In the genomic region with DNA sequence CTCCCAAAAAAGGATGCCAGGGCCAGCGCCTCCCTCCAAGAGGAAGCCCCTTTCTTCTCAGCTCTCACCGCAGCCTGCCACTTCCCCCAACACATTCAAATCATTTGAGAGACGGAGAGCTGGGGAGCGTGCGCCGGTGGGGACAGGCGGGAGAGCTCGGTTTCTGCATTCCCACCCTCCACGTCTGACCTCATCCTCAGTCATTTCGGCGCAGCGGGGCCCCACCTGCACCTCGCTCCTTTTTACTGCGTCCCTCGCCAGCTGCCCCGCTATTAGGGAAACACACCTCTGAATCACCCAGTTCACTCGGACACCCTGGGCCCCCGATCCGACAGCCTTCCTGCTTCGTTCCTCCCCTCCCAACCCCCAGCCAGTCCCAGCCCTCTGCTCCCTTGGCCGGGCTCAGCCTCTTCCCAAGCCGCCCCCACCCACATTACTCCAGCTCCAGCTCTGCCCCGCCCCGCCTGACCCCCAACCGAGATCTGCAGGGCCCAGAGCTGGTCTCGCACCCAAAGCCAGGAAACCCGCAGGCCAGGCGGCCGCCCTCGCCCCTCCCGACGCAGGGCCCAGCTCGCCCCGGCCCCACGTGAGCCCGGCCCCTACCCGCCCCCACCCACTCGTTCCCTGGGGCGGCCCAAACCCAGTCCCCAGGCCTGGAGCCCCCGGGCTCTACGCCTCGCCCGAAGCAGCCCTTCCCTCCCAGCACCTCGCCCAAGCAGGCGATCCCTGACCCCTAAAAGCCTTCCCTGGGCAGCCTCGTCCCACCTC, we compare ENCODE assay signal across 8 cellular contexts. TPM values are rescaled to one million over a fixed set of nuclear protein-coding genes. Genes with fewer than 3 reads are reported as not detected.
DNase-seq lines count a peak whose midpoint lies in the region; ATAC-seq and TF ChIP-seq lines count a peak whose summit lies in the region.

No MANE protein-coding gene starts in this region.

- no peak for TF ChIP-seq EP300 in upper lobe of left lung (IDR thresholded peaks at IDR 0.05)

- ATAC-seq in Panc1 = peak; percentile 30
- ATAC-seq in upper lobe of left lung (ENCODE audit: low FRiP score in 2 of 2) = peak in 1 of 2 donors; percentile 31

- TF ChIP-seq CTCF in Panc1 (IDR thresholded peaks at IDR 0.05) (no peak), glutamatergic neuron (IDR thresholded peaks at IDR 0.05; ENCODE audit: partially characterized antibody, unreplicated experiment) (no peak), upper lobe of left lung (IDR thresholded peaks at IDR 0.05) (no peak)

- H3K27ac Mint-ChIP-seq in activated naive CD4-positive, alpha-beta T cell treated with anti-CD3 and anti-CD28 coated beads, Interleukin-2, amount 10 ng/mL, durations not matched to agents 7 days and 5 days = peak overlapping the region; percentile 56
- H3K27ac Mint-ChIP-seq in glutamatergic neuron (ENCODE audit: unreplicated experiment) = peak overlapping the region; percentile 96

- H3K4me1 ChIP-seq in Panc1 (ENCODE audit: control insufficient read depth, insufficient read depth, low read length) (peaks cover 29% of the 10 kb centered on the region), upper lobe of left lung (peaks cover 17 to 38% (median 28%) of the 10 kb centered on the region in 4 donors)

- H3K9me3 ChIP-seq in Panc1 (ENCODE audit: control insufficient read depth, insufficient read depth, low read depth, low read length) (no peaks in the 10 kb centered on the region), upper lobe of left lung (no peaks in the 10 kb centered on the region)

- DNase-seq in SKM-1 treated with dmso at 0.1 percent for 144 hours (lab: John Stamatoyannopoulos, UW; ENCODE audit: unreplicated experiment) (peak; percentile 40), SKM-1 (lab: John Stamatoyannopoulos, UW; ENCODE audit: unreplicated experiment) (no peak), KBM-7 (peak; percentile 91), Panc1 (ENCODE audit: low read depth, low spot score) (no peak), glutamatergic neuron (peak; percentile 79), occipital lobe (lab: John Stamatoyannopoulos, UW) (peak; percentile 36), upper lobe of left lung (peak; percentile 77 to 92)
- DNase-seq in activated naive CD4-positive, alpha-beta T cell treated with anti-CD3 and anti-CD28 coated beads, Interleukin-2, amount 10 ng/mL, durations not matched to agents 7 days and 5 days = peak; percentile 54

- no peaks in the 10 kb centered on the region for H3K36me3 Mint-ChIP-seq in activated naive CD4-positive, alpha-beta T cell treated with anti-CD3 and anti-CD28 coated beads, Interleukin-2, amount 10 ng/mL, durations not matched to agents 7 days and 5 days
- no peaks in the 10 kb centered on the region for H3K36me3 Mint-ChIP-seq in glutamatergic neuron (ENCODE audit: unreplicated experiment)

- POLR2A ChIA-PET in Panc1 (lab: Charles Lee) = no interaction called here

- CTCF ChIA-PET in Panc1 (lab: Charles Lee) = interaction anchor here (0.7 kb wide), 1 partner anchor 650 kb away, joined by 3 read pairs; no protein-coding TSS in a partner anchor
- CTCF ChIA-PET in activated naive CD4-positive, alpha-beta T cell treated with anti-CD3 and anti-CD28 coated beads, Interleukin-2, amount 10 ng/mL, durations not matched to agents 7 days and 5 days (lab: Charles Lee) = interaction anchor here (0.9 to 1.4 kb wide), 5 partner anchors 15 to 113 kb away, joined by 3 to 6 read pairs (median 3); no protein-coding TSS in a partner anchor

- H3K4me3 ChIP-seq in Panc1 (ENCODE audit: low read depth in 2 of 2, low read length in 2 of 2) (peak overlapping the region; percentile 64 to 90), upper lobe of left lung (peak overlapping the region; percentile 84 to 92 (median 90))

- no TSS peak for BruUV-seq in Panc1 (replicated peaks; lab: Mats Ljungman, UMichigan)

- no peaks in the 10 kb centered on the region for H3K9me3 Mint-ChIP-seq in activated naive CD4-positive, alpha-beta T cell treated with anti-CD3 and anti-CD28 coated beads, Interleukin-2, amount 10 ng/mL, durations not matched to agents 7 days and 5 days
- H3K9me3 Mint-ChIP-seq in glutamatergic neuron (ENCODE audit: unreplicated experiment) = peaks cover 13% of the 10 kb centered on the region

- peak in 3 of 4 donors; percentile 29 to 78 (median 56) for TF ChIP-seq POLR2A in upper lobe of left lung (IDR thresholded peaks at IDR 0.05)

- 0% methylated on average over 21 to 30 of the region's 46 CpGs for WGBS in upper lobe of left lung, 2 donors

- H3K4me1 Mint-ChIP-seq in activated naive CD4-positive, alpha-beta T cell treated with anti-CD3 and anti-CD28 coated beads, Interleukin-2, amount 10 ng/mL, durations not matched to agents 7 days and 5 days = peaks cover 33% of the 10 kb centered on the region
- peaks cover 30% of the 10 kb centered on the region for H3K4me1 Mint-ChIP-seq in glutamatergic neuron (ENCODE audit: low read depth, unreplicated experiment)

- peaks cover 16% of the 10 kb centered on the region for H3K27me3 Mint-ChIP-seq in activated naive CD4-positive, alpha-beta T cell treated with anti-CD3 and anti-CD28 coated beads, Interleukin-2, amount 10 ng/mL, durations not matched to agents 7 days and 5 days
- peaks cover 7% of the 10 kb centered on the region for H3K27me3 Mint-ChIP-seq in glutamatergic neuron (ENCODE audit: unreplicated experiment)

- in situ Hi-C loops in KBM-7 (cut with MboI; ENCODE audit: low pct_unique_long_range_greater_than_20kb, low sequenced_read_pairs) = no loop called here
- in situ Hi-C loops in Panc1 (cut with HindIII; ENCODE audit: low pct_unique_long_range_greater_than_20kb, low sequenced_read_pairs) = no loop called here

- no peaks in the 10 kb centered on the region for H3K27me3 ChIP-seq in Panc1 (ENCODE audit: control insufficient read depth, insufficient read depth, low read length)
- no peaks in the 10 kb centered on the region for H3K27me3 ChIP-seq in upper lobe of left lung

- peak overlapping the region; percentile 90 for H3K27ac ChIP-seq in Panc1 (ENCODE audit: low read length)
- H3K27ac ChIP-seq in upper lobe of left lung = peak overlapping the region; percentile 98 to 99 (median 98)

- H3K36me3 ChIP-seq in Panc1 (ENCODE audit: control insufficient read depth, insufficient read depth, low read length) (no peaks in the 10 kb centered on the region; the same call in 1 of the 2 replicates), upper lobe of left lung (no peaks in the 10 kb centered on the region)

- intact Hi-C loops in Panc1 (cut with micrococcal nuclease; ENCODE audit: unreplicated experiment) = no loop called here

- peak overlapping the region; percentile 89 for H3K4me3 Mint-ChIP-seq in activated naive CD4-positive, alpha-beta T cell treated with anti-CD3 and anti-CD28 coated beads, Interleukin-2, amount 10 ng/mL, durations not matched to agents 7 days and 5 days
- peak overlapping the region; percentile 92 for H3K4me3 Mint-ChIP-seq in glutamatergic neuron (ENCODE audit: unreplicated experiment)

RNA-seq across cellular contexts. Expression of a gene that starts 0.8 kb away (rescaled TPM):
- total RNA-seq in Panc1 (2021; ENCODE audit: unreplicated experiment) = 165 TPM
- polyA plus RNA-seq in Panc1 (2012; ENCODE audit: insufficient read length) = 86.7 TPM
- 285 TPM for total RNA-seq in glutamatergic neuron (ENCODE audit: unreplicated experiment)
- 166 TPM for total RNA-seq in occipital lobe
- 100 to 1,000 TPM; 154 to 297 (median 223) TPM for total RNA-seq in upper lobe of left lung

Comparison
In these comparisons a context has a peak if more than half of its experiments do, and no peak if none do; other contexts are left out.
1. DNase-seq: peak in SKM-1 treated with dmso at 0.1 percent for 144 hours (single experiment), KBM-7 (single experiment), activated naive CD4-positive, alpha-beta T cell treated with anti-CD3 and anti-CD28 coated beads, Interleukin-2, amount 10 ng/mL, durations not matched to agents 7 days and 5 days (single experiment), glutamatergic neuron (single experiment), occipital lobe (single experiment) and upper lobe of left lung (2 of 2); none in SKM-1 (single experiment) and Panc1 (single experiment).